11 cellular contexts compared by ENCODE assay signal in genomic region chr2:74201596-74201995, GRCh38. TPM values are rescaled to one million over a fixed set of nuclear protein-coding genes. Genes with fewer than 3 reads are reported as not detected.
DNase-seq lines count a peak whose midpoint lies in the region; ATAC-seq and TF ChIP-seq lines count a peak whose summit lies in the region.
"Had no signal": no experiment of that assay in that cellular context is flagged by ENCODE, and none has a peak within 500 bp of the region (broad histone marks: within the 10 kb centered on the region; RNA-seq: fewer than 3 reads in every experiment).

No MANE protein-coding gene starts in this region.

- TF ChIP-seq POLR2A in stomach (IDR thresholded peaks at IDR 0.05): no peak

- WGBS in stomach, 5 donors: 19 to 42% (median 36%) methylated on average over 1 of the region's 1 CpG

- no peak overlapping the region for H3K9ac ChIP-seq in fibroblast of lung (ENCODE audit: insufficient read depth, low read length)
- H3K9ac ChIP-seq in colonic mucosa (ENCODE audit: low read depth in 2 of 2, low read length in 2 of 2): no peak overlapping the region

- peak overlapping the region in 2 of 4 experiments; percentile 8 to 98 for H3K4me3 ChIP-seq in fibroblast of lung (replicated peaks in 1 of 4; ENCODE audit: control extremely low read depth in 1 of 4, insufficient read depth in 1 of 4, low read depth in 3 of 4, low read length in 4 of 4)
- peak overlapping the region in 1 of 4 donors; percentile 86 for H3K4me3 ChIP-seq in stomach
- no peak overlapping the region for H3K4me3 ChIP-seq in colonic mucosa
- H3K4me3 ChIP-seq: testis had no signal

- no peak for ATAC-seq in activated T-cell treated with anti-CD3 and anti-CD28 coated beads, Interleukin-2, amount 50 U/mL, for 4 hours
- ATAC-seq in HG02840 (IDR thresholded peaks at IDR 0.05; ENCODE audit: low FRiP score, unreplicated experiment): no peak

- TF ChIP-seq EP300 in stomach (IDR thresholded peaks at IDR 0.05): no peak

- H3K36me3 Mint-ChIP-seq in activated T-cell treated with anti-CD3 and anti-CD28 coated beads, Interleukin-2, amount 50 U/mL, for 4 hours (ENCODE audit: insufficient read depth): peaks cover 44% of the 10 kb centered on the region

- DNase-seq in activated T-cell treated with anti-CD3 and anti-CD28 coated beads, Interleukin-2, amount 50 U/mL, for 4 hours: no peak
- DNase-seq in activated T-cell treated with anti-CD3 and anti-CD28 coated beads, Interleukin-2, amount 50 U/mL, for 1 hour: no peak
- peak; percentile 65 for DNase-seq in RPMI7951 (ENCODE audit: low read depth)
- peak; percentile 37 to 87 for DNase-seq in fibroblast of lung (ENCODE audit: low read depth in 2 of 2)
- no peak for DNase-seq in stomach
- no peak for DNase-seq in colonic mucosa
- DNase-seq in NK-92 treated with Interleukin-12 subunit alpha and Interleukin-12 subunit beta, amount 100 ng/mL, for 24 hours (lab: John Stamatoyannopoulos, UW): no peak
- DNase-seq: CD4-positive, alpha-beta memory T cell; testis had no signal

- H3K4me1 ChIP-seq in fibroblast of lung (ENCODE audit: control insufficient read depth, extremely low read depth, insufficient read depth, low read length) (peaks cover 15% of the 10 kb centered on the region), stomach (peaks cover 27 to 75% (median 54%) of the 10 kb centered on the region in 4 donors), colonic mucosa (peaks cover 7% of the 10 kb centered on the region)

- no peaks in the 10 kb centered on the region for H3K27me3 Mint-ChIP-seq in activated T-cell treated with anti-CD3 and anti-CD28 coated beads, Interleukin-2, amount 50 U/mL, for 4 hours (ENCODE audit: low read depth)
- H3K27me3 Mint-ChIP-seq: CD4-positive, alpha-beta memory T cell had no signal

- H3K4me2 ChIP-seq in fibroblast of lung (ENCODE audit: extremely low read depth, insufficient read depth, low read length): peak overlapping the region; percentile 46

- no peak overlapping the region for H2AFZ ChIP-seq in fibroblast of lung (ENCODE audit: low read length)

- H3K9me3 ChIP-seq in fibroblast of lung (ENCODE audit: control insufficient read depth, insufficient read depth, low read depth, low read length) (no peaks in the 10 kb centered on the region), stomach (no peaks in the 10 kb centered on the region), colonic mucosa (no peaks in the 10 kb centered on the region)
- H3K9me3 ChIP-seq: testis had no signal

- H3K9me3 Mint-ChIP-seq in activated T-cell treated with anti-CD3 and anti-CD28 coated beads, Interleukin-2, amount 50 U/mL, for 4 hours: no peaks in the 10 kb centered on the region
- H3K9me3 Mint-ChIP-seq: CD4-positive, alpha-beta memory T cell had no signal

- peaks cover 52% of the 10 kb centered on the region for H3K79me2 ChIP-seq in fibroblast of lung (ENCODE audit: control insufficient read depth, insufficient read depth, low read length)

- H3K27ac ChIP-seq in fibroblast of lung (ENCODE audit: insufficient read depth, low read length) (no peak overlapping the region), stomach (peak overlapping the region in 3 of 5 donors; percentile 49 to 99 (median 73)), colonic mucosa (no peak overlapping the region)
- H3K27ac ChIP-seq: HL-60 had no signal

- H3K4me1 Mint-ChIP-seq in activated T-cell treated with anti-CD3 and anti-CD28 coated beads, Interleukin-2, amount 50 U/mL, for 4 hours (ENCODE audit: low read depth): peaks cover 62% of the 10 kb centered on the region

- H3K27me3 ChIP-seq in fibroblast of lung (ENCODE audit: control insufficient read depth, insufficient read depth, low read length) (no peaks in the 10 kb centered on the region), stomach (no peaks in the 10 kb centered on the region), colonic mucosa (no peaks in the 10 kb centered on the region)
- H3K27me3 ChIP-seq: testis had no signal

- intact Hi-C loops in stomach (cut with DNase I; ENCODE audit: low total_unique reads) (no loop called here), colonic mucosa (cut with DNase I) (no loop called here)

- H4K20me1 ChIP-seq in fibroblast of lung (ENCODE audit: control insufficient read depth, extremely low read depth, insufficient read depth, low read length): no peaks in the 10 kb centered on the region

- H3K36me3 ChIP-seq in fibroblast of lung (ENCODE audit: control insufficient read depth, insufficient read depth, low read length) (no peaks in the 10 kb centered on the region), stomach (peaks cover 0 to 14% (median 4%) of the 10 kb centered on the region in 4 donors), colonic mucosa (no peaks in the 10 kb centered on the region)

- H3K4me3 Mint-ChIP-seq in activated T-cell treated with anti-CD3 and anti-CD28 coated beads, Interleukin-2, amount 50 U/mL, for 4 hours: peak overlapping the region; percentile 95

- TF ChIP-seq CTCF in fibroblast of lung (conservative IDR thresholded peaks at IDR 0.05 in 1 of 2, IDR thresholded peaks at IDR 0.05 in 1 of 2; ENCODE audit: low read depth in 1 of 2, low read length in 2 of 2) (no peak), stomach (IDR thresholded peaks at IDR 0.05) (no peak), colonic mucosa (IDR thresholded peaks at IDR 0.05) (no peak)

RNA-seq across cellular contexts. Expression of gene MTHFD2, which starts 3.2 kb away (rescaled TPM):
- total RNA-seq in activated T-cell treated with anti-CD3 and anti-CD28 coated beads, Interleukin-2, amount 50 U/mL, for 4 hours: 100 to 1,000 TPM; 408 to 545 (median 430) TPM
- total RNA-seq in RPMI7951 (2014; rRNA removed; shearing (Covaris generic)): 92.6 and 113 TPM in 2 replicates
- total RNA-seq in fibroblast of lung (325 and 334 TPM in 2 replicates), stomach (10 to 100 TPM in 3 of 5 donors, 1 to 10 TPM in 2; 4.3 to 51.3 (median 37.7) TPM), colonic mucosa (10 to 100 TPM; 44.9 to 89.2 TPM)
- polyA plus RNA-seq in fibroblast of lung (72.2 and 95.4 TPM in 2 replicates), stomach (10 to 100 TPM; 34.1 to 54.1 (median 42.1) TPM)
- polyA plus RNA-seq in fibroblast of lung (2012): 62.4 and 69.5 TPM in 2 replicates
- polyA minus RNA-seq in fibroblast of lung (ENCODE audit: low replicate concordance): 24.5 and 25.9 TPM in 2 replicates

RNA-seq across cellular contexts. Expression of gene MOB1A, which starts 22.9 kb away (rescaled TPM):
- 100 to 1,000 TPM; 171 to 175 (median 173) TPM for total RNA-seq in activated T-cell treated with anti-CD3 and anti-CD28 coated beads, Interleukin-2, amount 50 U/mL, for 4 hours
- 174 and 192 TPM in 2 replicates for total RNA-seq in RPMI7951 (2014; rRNA removed; shearing (Covaris generic))
- total RNA-seq in fibroblast of lung (80.9 and 87.4 TPM in 2 replicates), stomach (100 to 1,000 TPM in 2 of 5 donors, 10 to 100 TPM in 3; 58.9 to 127 (median 74.1) TPM), colonic mucosa (100 to 1,000 TPM; 124 to 160 TPM)
- polyA plus RNA-seq in fibroblast of lung (61.6 and 80.3 TPM in 2 replicates), stomach (10 to 100 TPM; 22.4 to 38.2 (median 30.7) TPM)
- 41.3 and 47.4 TPM in 2 replicates for polyA plus RNA-seq in fibroblast of lung (2012)
- 14.6 and 19.2 TPM in 2 replicates for polyA minus RNA-seq in fibroblast of lung (ENCODE audit: low replicate concordance)

RNA-seq across cellular contexts. Expression of gene BOLA3, which starts 53.9 kb away (rescaled TPM):
- 100 to 1,000 TPM; 103 to 110 (median 109) TPM for total RNA-seq in activated T-cell treated with anti-CD3 and anti-CD28 coated beads, Interleukin-2, amount 50 U/mL, for 4 hours
- 195 and 214 TPM in 2 replicates for total RNA-seq in RPMI7951 (2014; rRNA removed; shearing (Covaris generic))
- 19.5 and 28.2 TPM in 2 replicates for total RNA-seq in fibroblast of lung
- polyA plus RNA-seq in fibroblast of lung: 48.8 and 55.7 TPM in 2 replicates
- 59.4 and 81.0 TPM in 2 replicates for polyA plus RNA-seq in fibroblast of lung (2012)
- 0.78 and 3.8 TPM in 2 replicates for polyA minus RNA-seq in fibroblast of lung (ENCODE audit: low replicate concordance)
- total RNA-seq in stomach: 100 to 1,000 TPM in 2 of 5 donors, 10 to 100 TPM in 2, not detected in 1; 13.3 to 310 (median 65.8) TPM
- polyA plus RNA-seq in stomach: 100 to 1,000 TPM in 1 of 3 donors, 10 to 100 TPM in 2; 57.3 to 129 (median 94.1) TPM
- total RNA-seq in colonic mucosa: 10 to 100 TPM; 44.8 to 95.1 TPM

Comparison
In these comparisons a context has a peak if more than half of its experiments do, and no peak if none do; other contexts are left out.
1. DNase-seq: peak in RPMI7951 (single experiment) and fibroblast of lung (2 of 2); none in activated T-cell treated with anti-CD3 and anti-CD28 coated beads, Interleukin-2, amount 50 U/mL, for 4 hours (single experiment), activated T-cell treated with anti-CD3 and anti-CD28 coated beads, Interleukin-2, amount 50 U/mL, for 1 hour (single experiment), stomach (single experiment), colonic mucosa (single experiment) and NK-92 treated with Interleukin-12 subunit alpha and Interleukin-12 subunit beta, amount 100 ng/mL, for 24 hours (single experiment).
2. H3K27ac ChIP-seq: peak in stomach (3 of 5); none in fibroblast of lung (single experiment) and colonic mucosa (single experiment).